In genomic region chr9:77161966-77162365, GRCh38 we compare ENCODE assay signal across 30 cellular contexts. TPM values are rescaled to one million over a fixed set of nuclear protein-coding genes. Genes with fewer than 3 reads are reported as not detected.
DNase-seq lines count a peak whose midpoint lies in the region; ATAC-seq and TF ChIP-seq lines count a peak whose summit lies in the region.
"Had no signal": no experiment of that assay in that cellular context is flagged by ENCODE, and none has a peak within 500 bp of the region (broad histone marks: within the 10 kb centered on the region; RNA-seq: fewer than 3 reads in every experiment).

No MANE protein-coding gene starts in this region.

- H3K79me2 ChIP-seq in SK-N-SH (ENCODE audit: insufficient read depth), result no peaks in the 10 kb centered on the region

- no peak overlapping the region for H2AK5ac ChIP-seq in IMR-90 (ENCODE audit: low read depth, low read length)

- TF ChIP-seq CTCF in SK-N-SH (IDR thresholded peaks at IDR 0.05), result 0 out of 2 replicates have a peak, but pooled peaks have one; percentile 16
- TF ChIP-seq CTCF in IMR-90 (conservative IDR thresholded peaks at IDR 0.05; ENCODE audit: low read depth, low read length), result 0 out of 2 replicates have a peak, but pooled peaks have one; percentile 6
- TF ChIP-seq CTCF in gastroesophageal sphincter (IDR thresholded peaks at IDR 0.05), result no peak
- no peak for TF ChIP-seq CTCF in foreskin fibroblast (IDR thresholded peaks at IDR 0.05; ENCODE audit: low read depth, low read length)

- CTCF ChIA-PET in SK-N-SH (lab: Yijun Ruan, JAX), result interaction anchor here (2.4 kb wide), 1 partner anchor 11 kb away, joined by 10 read pairs; no protein-coding TSS in a partner anchor
- CTCF ChIA-PET in IMR-90 (lab: Yijun Ruan, JAX), result no interaction called here

- H3K27ac ChIP-seq in SK-N-SH (ENCODE audit: low read depth in 2 of 2, low read length in 1 of 2) (no peak overlapping the region), IMR-90 (ENCODE audit: insufficient read depth, low read length) (no peak overlapping the region), gastroesophageal sphincter (no peak overlapping the region)
- H3K27ac ChIP-seq: tibial nerve had no signal

- no peak overlapping the region for H4K5ac ChIP-seq in IMR-90 (ENCODE audit: low read depth, low read length)

- TF ChIP-seq EP300 in SK-N-SH (IDR thresholded peaks at IDR 0.05; ENCODE audit: borderline replicate concordance in 1 of 2, low read depth in 1 of 2, low read length in 1 of 2) (no peak), gastroesophageal sphincter (IDR thresholded peaks at IDR 0.05) (no peak)

- H3K9ac ChIP-seq in SK-N-SH (no peak overlapping the region), IMR-90 (ENCODE audit: low read depth, low read length) (no peak overlapping the region)

- H4K91ac ChIP-seq in IMR-90 (ENCODE audit: insufficient read depth, low read depth, low read length), result no peak overlapping the region

- no peak overlapping the region for H2BK20ac ChIP-seq in IMR-90 (ENCODE audit: low read depth, low read length)

- no peaks in the 10 kb centered on the region for H3K27me3 ChIP-seq in SK-N-SH (ENCODE audit: insufficient read depth)
- H3K27me3 ChIP-seq in IMR-90 (ENCODE audit: control insufficient read depth, insufficient read depth, low read length), result no peaks in the 10 kb centered on the region; the same call in 1 of the 2 replicates
- no peaks in the 10 kb centered on the region for H3K27me3 ChIP-seq in gastroesophageal sphincter
- H3K27me3 ChIP-seq: BE2C, tibial nerve had no signal

- in situ Hi-C loops in IMR-90 (cut with MboI; ENCODE audit: low sequenced_read_pairs), result loop anchor here (25.0 kb wide), 1 partner anchor 350 kb away; no protein-coding TSS in a partner anchor

- DNase-seq in SK-N-SH (no peak), IMR-90 (no peak), amniotic epithelial cell (ENCODE audit: low read depth) (peak; percentile 41), pons (ENCODE audit: low spot score) (no peak), foreskin fibroblast (no peak)
- DNase-seq: activated CD4-positive, alpha-beta memory T cell treated with anti-CD3 and anti-CD28 coated beads, Interleukin-2, amount 10 ng/mL, durations not matched to agents 7 days and 5 days; activated CD8-positive, alpha-beta memory T cell treated with anti-CD3 and anti-CD28 coated beads, Interleukin-2, amount 50 U/mL, for 48 hours; activated naive CD4-positive, alpha-beta T cell treated with anti-CD3 and anti-CD28 coated beads, Interleukin-2, amount 50 U/mL, for 16 hours; aorta; BE2C; caudate nucleus; CD8-positive, alpha-beta memory T cell; effector memory CD8-positive, alpha-beta T cell; foreskin melanocyte; H7; Karpas-422; kidney glomerular epithelial cell; MV-4-11; natural killer cell; NCI-H1694 treated with DMSO at 0.1 percent for 48 hours; NCI-H2171 treated with DMSO at 0.1 percent for 48 hours; NCI-H510A; nucleus accumbens; stimulated activated CD4-positive, alpha-beta T cell treated with anti-CD3 and anti-CD28 coated beads, Interleukin-4, amount 100 ng/mL, for 24 hours had no signal

- no peak overlapping the region for H3K14ac ChIP-seq in IMR-90 (replicated peaks; ENCODE audit: low read depth, low read length)

- H2BK5ac ChIP-seq in IMR-90 (ENCODE audit: low read depth, low read length, poor library complexity, severe bottlenecking), result no peak overlapping the region

- H3K4me3 ChIP-seq in SK-N-SH (ENCODE audit: low read depth in 2 of 2, low read length in 1 of 2) (no peak overlapping the region), IMR-90 (ENCODE audit: insufficient read depth, low read depth, low read length) (no peak overlapping the region), gastroesophageal sphincter (no peak overlapping the region), foreskin fibroblast (ENCODE audit: low read depth in 1 of 2, low read length in 2 of 2) (no peak overlapping the region)
- H3K4me3 ChIP-seq: lung, tibial nerve had no signal

- no peak overlapping the region for H3K23ac ChIP-seq in IMR-90 (ENCODE audit: low read depth, low read length)

- H3K79me1 ChIP-seq in IMR-90 (ENCODE audit: low read depth in 1 of 2, low read length in 2 of 2), result no peaks in the 10 kb centered on the region

- no peak overlapping the region for H3K4ac ChIP-seq in IMR-90 (ENCODE audit: low read depth, low read length)

- H3K4me2 ChIP-seq in SK-N-SH, result no peak overlapping the region
- no peak overlapping the region for H3K4me2 ChIP-seq in IMR-90 (ENCODE audit: low read depth, low read length)

- TF ChIP-seq POLR2A in IMR-90 (IDR thresholded peaks at IDR 0.05; ENCODE audit: low read depth, low read length), result no peak
- no peak for TF ChIP-seq POLR2A in gastroesophageal sphincter (IDR thresholded peaks at IDR 0.05)

- no TSS peak for BruUV-seq in IMR-90 (replicated peaks; lab: Mats Ljungman, UMichigan)

- H2BK120ac ChIP-seq in IMR-90 (ENCODE audit: low read depth, low read length), result no peak overlapping the region

- no peaks in the 10 kb centered on the region for H4K20me1 ChIP-seq in SK-N-SH (ENCODE audit: insufficient read depth)
- no peaks in the 10 kb centered on the region for H4K20me1 ChIP-seq in IMR-90 (ENCODE audit: insufficient read depth, low read length)

- 42% methylated on average over 1 of the region's 1 CpG for WGBS in SK-N-SH (ENCODE audit: low lambda C conversion rate)
- WGBS in IMR-90 (ENCODE audit: extremely low coverage in 2 of 2, insufficient read length in 1 of 2), 2 experiments, result no CpG with 5 or more reads among the region's 1 CpG
- WGBS in gastroesophageal sphincter (ENCODE audit: low coverage in 1 of 2), 2 donors, result 82 to 88% methylated on average over 1 of the region's 1 CpG

- H3K18ac ChIP-seq in IMR-90 (ENCODE audit: low read depth, low read length), result no peak overlapping the region

- dilution Hi-C loops in IMR-90 (cut with HindIII; ENCODE audit: low sequenced_read_pairs, unreplicated experiment), result no loop called here

- H3K56ac ChIP-seq in IMR-90 (ENCODE audit: extremely low read depth, insufficient read depth, low read length), result no peak overlapping the region

- POLR2A ChIA-PET in SK-N-SH (lab: Yijun Ruan, JAX) (no interaction called here), IMR-90 (lab: Charles Lee; ENCODE audit: unreplicated experiment) (no interaction called here)

- ATAC-seq in SK-N-SH treated with all-trans-retinoic acid at 6 μM for 48 hours (no peak), IMR-90 (ENCODE audit: low read depth) (no peak), gastroesophageal sphincter (peak; percentile 34), GM19035 (IDR thresholded peaks at IDR 0.05; ENCODE audit: unreplicated experiment) (no peak)
- ATAC-seq: effector memory CD8-positive, alpha-beta T cell; HepG2; natural killer cell had no signal

- H4K8ac ChIP-seq in IMR-90 (ENCODE audit: low read depth in 2 of 2, low read length in 2 of 2), result no peak overlapping the region

- intact Hi-C loops in IMR-90 (cut with micrococcal nuclease), result no loop called here

- H3K9me3 ChIP-seq in SK-N-SH (no peaks in the 10 kb centered on the region), IMR-90 (ENCODE audit: control insufficient read depth, insufficient read depth, low read length) (no peaks in the 10 kb centered on the region), gastroesophageal sphincter (no peaks in the 10 kb centered on the region)
- H3K9me3 ChIP-seq: BE2C, tibial nerve had no signal

- H3K36me3 ChIP-seq in SK-N-SH (replicated peaks in 1 of 2; ENCODE audit: control insufficient read depth in 1 of 2, insufficient read depth in 2 of 2, low read length in 1 of 2) (no peaks in the 10 kb centered on the region), IMR-90 (ENCODE audit: control insufficient read depth, insufficient read depth, low read length) (no peaks in the 10 kb centered on the region), gastroesophageal sphincter (no peaks in the 10 kb centered on the region)
- H3K36me3 ChIP-seq: BE2C, tibial nerve had no signal

- H3K9me1 ChIP-seq in IMR-90 (ENCODE audit: insufficient read depth, low read length), result no peaks in the 10 kb centered on the region

- H3K4me1 ChIP-seq in SK-N-SH (ENCODE audit: control insufficient read depth in 1 of 2, insufficient read depth in 2 of 2, low read depth in 1 of 2, low read length in 1 of 2) (peaks cover 3% of the 10 kb centered on the region in 2 experiments; a peak in 2 of 4 replicates), IMR-90 (ENCODE audit: control insufficient read depth, insufficient read depth, low read length) (peaks cover 4% of the 10 kb centered on the region; the same call in 1 of the 2 replicates), gastroesophageal sphincter (no peaks in the 10 kb centered on the region)
- H3K4me1 ChIP-seq: BE2C, tibial nerve had no signal

- H3F3A ChIP-seq in SK-N-SH (replicated peaks; ENCODE audit: insufficient read depth), result no peaks in the 10 kb centered on the region

- H3K9me2 ChIP-seq in SK-N-SH, result no peaks in the 10 kb centered on the region

- no peak overlapping the region for H2BK15ac ChIP-seq in IMR-90 (ENCODE audit: low read depth, low read length)

- H2AFZ ChIP-seq in SK-N-SH (ENCODE audit: low read depth) (no peak overlapping the region), IMR-90 (replicated peaks; ENCODE audit: low read length, poor library complexity) (no peak overlapping the region)

- no peak for TF ChIP-seq RAD21 in SK-N-SH (IDR thresholded peaks at IDR 0.05; ENCODE audit: low read length)
- TF ChIP-seq RAD21 in IMR-90 (IDR thresholded peaks at IDR 0.05; ENCODE audit: low read length), result no peak

- H2AK9ac ChIP-seq in IMR-90 (replicated peaks; ENCODE audit: low read depth, low read length, poor library complexity), result no peak overlapping the region

TF ChIP-seq in SK-N-SH, 30 proteins besides CTCF, POLR2A, EP300 and RAD21:
- TF ChIP-seq FOSL2 (IDR thresholded peaks at IDR 0.05; ENCODE audit: borderline replicate concordance, low read depth), result no peak

TF ChIP-seq in SK-N-SH treated with all-trans-retinoic acid at 6 μM for 48 hours, 23 proteins besides CTCF, POLR2A, EP300 and RAD21 (continues in another document):
- TF ChIP-seq TOX (CRISPR knock-in tag; IDR thresholded peaks at IDR 0.05; ENCODE audit: borderline replicate concordance) (no peak), OSR1 (CRISPR knock-in tag; IDR thresholded peaks at IDR 0.05) (no peak)

TF ChIP-seq in IMR-90, 13 proteins besides CTCF, POLR2A, EP300 and RAD21 (continues in another document):
- TF ChIP-seq MAZ (IDR thresholded peaks at IDR 0.05; ENCODE audit: borderline replicate concordance, low read depth, low read length) (no peak), NFE2L2 (IDR thresholded peaks at IDR 0.05; ENCODE audit: low read depth, low read length) (no peak), CEBPB (IDR thresholded peaks at IDR 0.05; ENCODE audit: low read depth, low read length) (no peak)

RNA-seq across cellular contexts. Expression of gene VPS13A, which starts 15.4 kb away (rescaled TPM):
- polyA plus RNA-seq in SK-N-SH (2012; rRNA removed) (6.0 and 9.7 TPM in 2 replicates), IMR-90 (2012; rRNA removed) (8.0 and 10.4 TPM in 2 replicates)
- polyA plus RNA-seq in SK-N-SH (2012; cell fraction: cytosol; rRNA removed), result 5.0 and 5.6 TPM in 2 replicates
- polyA plus RNA-seq in SK-N-SH (2012; cell fraction: nucleus; rRNA removed), result 17.5 and 47.9 TPM in 2 replicates
- total RNA-seq in IMR-90 (2012; rRNA removed) (26.5 and 46.9 TPM in 2 replicates), gastroesophageal sphincter (10 to 100 TPM; 33.7 to 79.7 (median 42.6) TPM)
- 0.41 and 0.84 TPM in 2 replicates for polyA plus RNA-seq in IMR-90 (2012; cell fraction: cytosol; rRNA removed)
- polyA plus RNA-seq in IMR-90 (2012; cell fraction: nucleus; rRNA removed; ENCODE audit: low replicate concordance), result 3.6 and 52.1 TPM in 2 replicates

Comparison
In these comparisons a context has a peak if more than half of its experiments do, and no peak if none do; other contexts are left out.
1. CTCF ChIP-seq: peak in SK-N-SH (single experiment) and IMR-90 (single experiment); none in gastroesophageal sphincter (0 of 4) and foreskin fibroblast (single experiment).